ENCODE assay signal across 8 cellular contexts in the genomic region with DNA sequence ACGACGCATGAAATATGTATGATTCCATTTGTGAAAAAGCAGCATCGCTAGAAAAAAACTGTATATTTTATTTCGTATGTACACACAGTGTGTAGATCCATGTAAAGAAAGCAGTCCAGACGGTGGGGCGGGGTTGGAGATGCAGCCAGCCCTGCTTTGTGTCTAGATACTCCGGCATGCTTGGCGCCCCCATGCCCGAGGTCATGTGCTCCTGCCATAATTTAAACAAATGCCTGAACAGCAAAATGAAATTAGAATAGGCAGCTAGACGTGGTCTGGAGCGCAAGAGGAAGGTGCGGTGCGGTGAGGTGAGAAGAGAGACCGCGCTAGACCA.
A peak's percentile ranks its signal among the peaks of the same experiment; 100 is the strongest.
DNase-seq lines count a peak whose midpoint lies in the region; ATAC-seq and TF ChIP-seq lines count a peak whose summit lies in the region.
"Not testable (repeated sequence)": the region's sequence is repeated elsewhere in the genome, so short reads cannot be mapped to it uniquely, and the experiment has no call there.

No MANE protein-coding gene starts in this region.

- H3K27ac Mint-ChIP-seq in CD14-positive monocyte; activated naive CD8-positive, alpha-beta T cell treated with anti-CD3 and anti-CD28 coated beads for 36 hours: not testable (repeated sequence)
- H3K27ac Mint-ChIP-seq in natural killer cell, result peak overlapping the region in 1 of 2 donors; percentile 59

- H3K4me3 ChIP-seq in HUES6 (ENCODE audit: low read depth, low read length), result peak overlapping the region; percentile 39; the same call in 1 of the 2 replicates
- peak overlapping the region; percentile 5 to 40 for H3K4me3 ChIP-seq in esophagus (ENCODE audit: low read depth in 1 of 2, low read length in 2 of 2)
- H3K4me3 ChIP-seq in kidney epithelial cell (ENCODE audit: low read depth, low read length), result peak overlapping the region; percentile 15
- H3K4me3 ChIP-seq in gastrocnemius medialis, result peak overlapping the region in 3 of 4 donors; percentile 44 to 52 (median 50)
- peak overlapping the region; percentile 35 for H3K4me3 ChIP-seq in thoracic aorta

- H3K9ac ChIP-seq in HUES6 (ENCODE audit: low read length), result peak overlapping the region; percentile 33

- H3K36me3 Mint-ChIP-seq in CD14-positive monocyte; activated naive CD8-positive, alpha-beta T cell treated with anti-CD3 and anti-CD28 coated beads for 36 hours; natural killer cell: not testable (repeated sequence)

- TF ChIP-seq CTCF in CD14-positive monocyte (IDR thresholded peaks at IDR 0.05); kidney epithelial cell (IDR thresholded peaks at IDR 0.05; ENCODE audit: insufficient read depth, low read length, poor library complexity, severe bottlenecking); natural killer cell (IDR thresholded peaks at IDR 0.05); gastrocnemius medialis (IDR thresholded peaks at IDR 0.05 in 4 of 5, conservative IDR thresholded peaks at IDR 0.05 in 1 of 5); thoracic aorta (IDR thresholded peaks at IDR 0.05): not testable (repeated sequence)

- peaks cover 0 to 16% (median 5%) of the 10 kb centered on the region in 7 donors for H3K9me3 Mint-ChIP-seq in CD14-positive monocyte
- not testable (repeated sequence) for H3K9me3 Mint-ChIP-seq in activated naive CD8-positive, alpha-beta T cell treated with anti-CD3 and anti-CD28 coated beads for 36 hours; natural killer cell

- H3K27me3 ChIP-seq in HUES6 (ENCODE audit: control insufficient read depth, insufficient read depth, low read length); esophagus (ENCODE audit: control insufficient read depth in 1 of 2, insufficient read depth in 2 of 2, low read length in 2 of 2); kidney epithelial cell (ENCODE audit: control insufficient read depth, insufficient read depth, low read length); gastrocnemius medialis; thoracic aorta (replicated peaks; ENCODE audit: insufficient read depth): not testable (repeated sequence)

- not testable (repeated sequence) for ATAC-seq in natural killer cell; thoracic aorta (ENCODE audit: insufficient number of reproducible peaks, low FRiP score, low read depth)
- ATAC-seq in gastrocnemius medialis, result peak in 1 of 2 donors; percentile 9

- not testable (repeated sequence) for H3K4me1 Mint-ChIP-seq in CD14-positive monocyte; activated naive CD8-positive, alpha-beta T cell treated with anti-CD3 and anti-CD28 coated beads for 36 hours; natural killer cell

- in situ Hi-C loops in gastrocnemius medialis (cut with MboI; ENCODE audit: low sequenced_read_pairs in 4 of 4), result not testable (repeated sequence)

- H3K4me3 Mint-ChIP-seq in CD14-positive monocyte (peak overlapping the region; percentile 64 to 86), natural killer cell (peak overlapping the region; percentile 76)
- H3K4me3 Mint-ChIP-seq in activated naive CD8-positive, alpha-beta T cell treated with anti-CD3 and anti-CD28 coated beads for 36 hours, result peak overlapping the region; percentile 52

- H3K36me3 ChIP-seq in HUES6 (ENCODE audit: control insufficient read depth, insufficient read depth, low read length); esophagus (ENCODE audit: control insufficient read depth in 2 of 2, insufficient read depth in 2 of 2, low read length in 1 of 2); kidney epithelial cell (ENCODE audit: control insufficient read depth, insufficient read depth, low read length); gastrocnemius medialis; thoracic aorta: not testable (repeated sequence)

- intact Hi-C loops in CD14-positive monocyte (cut with micrococcal nuclease); natural killer cell (cut with micrococcal nuclease); gastrocnemius medialis (cut with DNase I; ENCODE audit: low total_unique reads): not testable (repeated sequence)

- WGBS in esophagus, 2 donors, result 34 to 41% methylated on average over 15 of the region's 15 CpGs

- not testable (repeated sequence) for TF ChIP-seq POLR2A in gastrocnemius medialis (IDR thresholded peaks at IDR 0.05)

- H3K9me3 ChIP-seq in HUES6 (ENCODE audit: control insufficient read depth, insufficient read depth, low read depth, low read length); esophagus (ENCODE audit: control insufficient read depth in 2 of 2, insufficient read depth in 1 of 2, low read depth in 1 of 2, low read length in 1 of 2); gastrocnemius medialis; thoracic aorta: not testable (repeated sequence)

- not testable (repeated sequence) for H3K27ac ChIP-seq in HUES6 (ENCODE audit: low read depth, low read length); thoracic aorta
- peak overlapping the region in 1 of 2 donors; percentile 11 for H3K27ac ChIP-seq in esophagus (ENCODE audit: low read depth in 2 of 2, low read length in 1 of 2)
- H3K27ac ChIP-seq in gastrocnemius medialis, result peak overlapping the region in 2 of 4 donors; percentile 41 to 59

- H3K27me3 Mint-ChIP-seq in CD14-positive monocyte (ENCODE audit: low read depth in 3 of 3) (peaks cover 25 to 41% (median 32%) of the 10 kb centered on the region in 3 donors), natural killer cell (ENCODE audit: low read depth in 2 of 2) (peaks cover 30 to 34% of the 10 kb centered on the region in 2 donors)
- peaks cover 59% of the 10 kb centered on the region for H3K27me3 Mint-ChIP-seq in activated naive CD8-positive, alpha-beta T cell treated with anti-CD3 and anti-CD28 coated beads for 36 hours

- DNase-seq in CD14-positive monocyte (ENCODE audit: low spot score); activated naive CD8-positive, alpha-beta T cell treated with anti-CD3 and anti-CD28 coated beads for 36 hours; kidney epithelial cell (ENCODE audit: low read depth); natural killer cell; gastrocnemius medialis; thoracic aorta (ENCODE audit: low spot score): not testable (repeated sequence)

- H3K4me1 ChIP-seq in HUES6 (ENCODE audit: control insufficient read depth, insufficient read depth, low read length); gastrocnemius medialis; thoracic aorta (ENCODE audit: control insufficient read depth in 1 of 2, low read depth in 2 of 2): not testable (repeated sequence)
- peaks cover 0 to 11% of the 10 kb centered on the region in 2 donors for H3K4me1 ChIP-seq in esophagus (ENCODE audit: control insufficient read depth in 2 of 2, insufficient read depth in 2 of 2, low read length in 1 of 2)
